Comparison of ENCODE assay signal across 8 cellular contexts in genomic region chr1:41381691-41382530, GRCh38. TPM values are rescaled to one million over a fixed set of nuclear protein-coding genes. Genes with fewer than 3 reads are reported as not detected.
DNase-seq lines count a peak whose midpoint lies in the region; ATAC-seq lines count a peak whose summit lies in the region.

No MANE protein-coding gene starts in this region.

- H2BK5ac ChIP-seq in mesenchymal stem cell (ENCODE audit: low read depth, low read length, poor library complexity, severe bottlenecking) = no peak overlapping the region

- H2BK12ac ChIP-seq in mesenchymal stem cell (ENCODE audit: low read length in 2 of 2) = peak overlapping the region in 1 of 2 experiments; percentile 14

- H2BK120ac ChIP-seq in mesenchymal stem cell (ENCODE audit: low read depth, low read length) = peak overlapping the region; percentile 77

- H3K27me3 ChIP-seq in ectodermal cell (ENCODE audit: control insufficient read depth, insufficient read depth, low read length, poor library complexity, severe bottlenecking) (peaks cover 72% of the 10 kb centered on the region), mesenchymal stem cell (ENCODE audit: control insufficient read depth in 1 of 2, insufficient read depth in 1 of 2, low read length in 2 of 2) (peaks cover 37 to 75% of the 10 kb centered on the region in 2 experiments)

- H3K79me1 ChIP-seq in mesenchymal stem cell (replicated peaks; ENCODE audit: low read length, poor library complexity, severe bottlenecking) = no peaks in the 10 kb centered on the region

- DNase-seq in H4 (ENCODE audit: low spot score) = peak; percentile 50
- peak in 1 of 3 donors; percentile 18 for DNase-seq in T-helper 17 cell
- peak; percentile 67 for DNase-seq in mesenchymal stem cell
- DNase-seq in NCI-H2107 treated with DMSO at 0.1 percent for 48 hours (lab: John Stamatoyannopoulos, UW; ENCODE audit: unreplicated experiment) = no peak

- peak overlapping the region; percentile 39 for H2AFZ ChIP-seq in mesenchymal stem cell (ENCODE audit: low read depth, low read length)

- peak overlapping the region; percentile 84 for H3K4me2 ChIP-seq in mesenchymal stem cell (ENCODE audit: low read length, poor library complexity, severe bottlenecking)

- H3K4me1 ChIP-seq in ectodermal cell (ENCODE audit: control insufficient read depth, insufficient read depth, low read length) (peaks cover 25% of the 10 kb centered on the region), mesenchymal stem cell (ENCODE audit: control insufficient read depth, insufficient read depth, low read depth, low read length) (peaks cover 20% of the 10 kb centered on the region), urinary bladder (ENCODE audit: insufficient read depth) (no peaks in the 10 kb centered on the region)

- H3K9ac ChIP-seq in mesenchymal stem cell (ENCODE audit: low read length) = peak overlapping the region; percentile 36

- H2BK15ac ChIP-seq in mesenchymal stem cell (ENCODE audit: low read depth, poor library complexity, severe bottlenecking) = peak overlapping the region; percentile 91

- peak overlapping the region; percentile 91 to 94 for H3K18ac ChIP-seq in mesenchymal stem cell (ENCODE audit: low read depth in 1 of 2, low read length in 2 of 2)

- H4K91ac ChIP-seq in mesenchymal stem cell (ENCODE audit: low read length) = peak overlapping the region; percentile 19

- H3K36me3 ChIP-seq in ectodermal cell (ENCODE audit: control insufficient read depth, insufficient read depth, low read length) (no peaks in the 10 kb centered on the region), mesenchymal stem cell (ENCODE audit: control insufficient read depth in 1 of 2, insufficient read depth in 2 of 2, low read depth in 1 of 2, low read length in 2 of 2) (peaks cover 0 to 11% of the 10 kb centered on the region in 2 experiments), urinary bladder (ENCODE audit: insufficient read depth) (no peaks in the 10 kb centered on the region)

- H3K27ac Mint-ChIP-seq in T-helper 17 cell = no peak overlapping the region

- H3K27ac ChIP-seq in ectodermal cell (ENCODE audit: insufficient read depth, low read depth, low read length, poor library complexity, severe bottlenecking) (no peak overlapping the region), mesenchymal stem cell (ENCODE audit: low read length, poor library complexity, severe bottlenecking) (no peak overlapping the region), urinary bladder (ENCODE audit: low read depth) (peak overlapping the region; percentile 87)

- WGBS in ectodermal cell, 2 experiments = 1 to 2% methylated on average over 113 to 118 of the region's 120 CpGs
- WGBS in mesenchymal stem cell = 3% methylated on average over 54 of the region's 120 CpGs
- 3% methylated on average over 120 of the region's 120 CpGs for WGBS in urinary bladder

- peak; percentile 75 for ATAC-seq in T-helper 17 cell
- ATAC-seq in HG03439 (IDR thresholded peaks at IDR 0.05; ENCODE audit: unreplicated experiment) = no peak
- ATAC-seq in HG02610 (IDR thresholded peaks at IDR 0.05; ENCODE audit: unreplicated experiment) = no peak

- peak overlapping the region; percentile 80 to 92 for H3K4ac ChIP-seq in mesenchymal stem cell (ENCODE audit: low read depth in 1 of 2, low read length in 2 of 2)

- peak overlapping the region; percentile 87 for H3K4me3 Mint-ChIP-seq in T-helper 17 cell

- H3K4me3 ChIP-seq in ectodermal cell (ENCODE audit: insufficient read depth, low read depth, low read length) (peak overlapping the region; percentile 28), mesenchymal stem cell (ENCODE audit: insufficient read depth in 1 of 2, low read depth in 1 of 2, low read length in 2 of 2) (peak overlapping the region; percentile 67 to 68), urinary bladder (ENCODE audit: low read depth, low read length) (peak overlapping the region; percentile 58)

- peaks cover 17% of the 10 kb centered on the region for H3K4me1 Mint-ChIP-seq in T-helper 17 cell

- H3K9me3 ChIP-seq in T-helper 17 cell (ENCODE audit: control insufficient read depth, low read length, poor library complexity, severe bottlenecking) (no peaks in the 10 kb centered on the region), ectodermal cell (ENCODE audit: control insufficient read depth, low read length) (no peaks in the 10 kb centered on the region), mesenchymal stem cell (ENCODE audit: control insufficient read depth, low read length) (no peaks in the 10 kb centered on the region)

- peaks cover 14% of the 10 kb centered on the region for H3K36me3 Mint-ChIP-seq in T-helper 17 cell (ENCODE audit: low read depth)

- H4K8ac ChIP-seq in mesenchymal stem cell (ENCODE audit: low read length) = peak overlapping the region; percentile 98

- peak overlapping the region in 1 of 2 experiments; percentile 25 for H3K23ac ChIP-seq in mesenchymal stem cell (ENCODE audit: low read length in 2 of 2)

- H3K14ac ChIP-seq in mesenchymal stem cell (ENCODE audit: low read length in 2 of 2) = peak overlapping the region in 1 of 2 experiments; percentile 6

- no peak overlapping the region for H2AK5ac ChIP-seq in mesenchymal stem cell (ENCODE audit: low read length, severe bottlenecking)

- peaks cover 73% of the 10 kb centered on the region for H3K27me3 Mint-ChIP-seq in T-helper 17 cell

RNA-seq across cellular contexts. Expression of gene FOXO6, which starts 20.7 kb away (rescaled TPM):
- 0.35 and 0.45 TPM in 2 replicates for total RNA-seq in H4 (2014; rRNA removed; shearing (Covaris generic))
- total RNA-seq in T-helper 17 cell (1 to 10 TPM in 1 of 2 donors, under 1 TPM in 1; 0.86 to 1.8 TPM), urinary bladder (1.5 TPM)
- 1.5 TPM for polyA plus RNA-seq in ectodermal cell (2013, experiment 1 of 4)
- 1.5 TPM for polyA plus RNA-seq in ectodermal cell (2013, experiment 2 of 4)
- 2.1 TPM for polyA plus RNA-seq in ectodermal cell (2013, experiment 3 of 4)
- 2.6 TPM for polyA plus RNA-seq in ectodermal cell (2013, experiment 4 of 4)
- 0.59 TPM for polyA plus RNA-seq in mesenchymal stem cell (2013, experiment 1 of 2)
- polyA plus RNA-seq in mesenchymal stem cell (2013, experiment 2 of 2) = 0.71 TPM
- polyA plus RNA-seq in urinary bladder = 1.2 TPM
